17 cellular contexts compared by ENCODE assay signal in genomic region chr1:236913371-236914037, GRCh38.
A peak's percentile ranks its signal among the peaks of the same experiment; 100 is the strongest.
DNase-seq lines count a peak whose midpoint lies in the region; TF ChIP-seq lines count a peak whose summit lies in the region.
"Had no signal": no experiment of that assay in that cellular context is flagged by ENCODE, and none has a peak within 500 bp of the region (broad histone marks: within the 10 kb centered on the region; RNA-seq: fewer than 3 reads in every experiment).

No MANE protein-coding gene starts in this region.

- H3K4ac ChIP-seq in trophoblast cell (ENCODE audit: low read depth, low read length) = no peak overlapping the region

- no peak overlapping the region for H4K12ac ChIP-seq in trophoblast cell (ENCODE audit: low read depth, low read length)

- no peak overlapping the region for H3K4me3 Mint-ChIP-seq in activated T-helper 2 cell treated with anti-CD3 and anti-CD28 coated beads, Interferon-gamma antibody, Interleukin-2, Interleukin-4, amounts not matched to agents 10 μg/mL and 5 μg/mL and 100 μg/mL, durations not matched to agents 14 hours and 24 hours and 36 hours (ENCODE audit: low read depth)
- H3K4me3 Mint-ChIP-seq: type B pancreatic cell had no signal

- no peak overlapping the region for H2AFZ ChIP-seq in trophoblast cell (ENCODE audit: insufficient read depth, low read length, poor library complexity)

- no peak overlapping the region for H3K18ac ChIP-seq in trophoblast cell (ENCODE audit: low read length)

- no peak overlapping the region for H4K91ac ChIP-seq in trophoblast cell (ENCODE audit: low read depth, low read length)

- H3K9me3 Mint-ChIP-seq in activated T-helper 2 cell treated with anti-CD3 and anti-CD28 coated beads, Interferon-gamma antibody, Interleukin-2, Interleukin-4, amounts not matched to agents 10 μg/mL and 5 μg/mL and 100 μg/mL, durations not matched to agents 14 hours and 24 hours and 36 hours = peaks cover 25% of the 10 kb centered on the region

- peaks cover 7% of the 10 kb centered on the region for H3K36me3 ChIP-seq in adipocyte (ENCODE audit: control insufficient read depth, insufficient read depth, low read length, severe bottlenecking)
- H3K36me3 ChIP-seq in testis (ENCODE audit: low read depth, missing control alignments) = no peaks in the 10 kb centered on the region
- H3K36me3 ChIP-seq in trophoblast cell (ENCODE audit: control insufficient read depth in 1 of 2, insufficient read depth in 2 of 2, low read length in 2 of 2) = peaks cover 0 to 3% of the 10 kb centered on the region in 2 experiments
- H3K36me3 ChIP-seq: ovary had no signal

- H2BK12ac ChIP-seq in trophoblast cell (ENCODE audit: low read length) = no peak overlapping the region

- H2AK5ac ChIP-seq in trophoblast cell (ENCODE audit: low read length) = no peak overlapping the region

- H2BK5ac ChIP-seq in trophoblast cell (ENCODE audit: low read depth, low read length, poor library complexity) = no peak overlapping the region

- no peak overlapping the region for H3K4me2 ChIP-seq in trophoblast cell (ENCODE audit: low read length)

- no peak overlapping the region for H3K27ac Mint-ChIP-seq in activated T-helper 2 cell treated with anti-CD3 and anti-CD28 coated beads, Interferon-gamma antibody, Interleukin-2, Interleukin-4, amounts not matched to agents 10 μg/mL and 5 μg/mL and 100 μg/mL, durations not matched to agents 14 hours and 24 hours and 36 hours
- H3K27ac Mint-ChIP-seq: type B pancreatic cell had no signal

- H3K9ac ChIP-seq in adipocyte (ENCODE audit: low read length) (no peak overlapping the region), trophoblast cell (ENCODE audit: low read length) (no peak overlapping the region)

- H3K27me3 Mint-ChIP-seq in activated T-helper 2 cell treated with anti-CD3 and anti-CD28 coated beads, Interferon-gamma antibody, Interleukin-2, Interleukin-4, amounts not matched to agents 10 μg/mL and 5 μg/mL and 100 μg/mL, durations not matched to agents 14 hours and 24 hours and 36 hours (ENCODE audit: low read depth) = no peaks in the 10 kb centered on the region
- H3K27me3 Mint-ChIP-seq: type B pancreatic cell had no signal

- H3K27me3 ChIP-seq in adipocyte (replicated peaks; ENCODE audit: control insufficient read depth, insufficient read depth, low read length) = no peaks in the 10 kb centered on the region
- no peaks in the 10 kb centered on the region for H3K27me3 ChIP-seq in testis
- no peaks in the 10 kb centered on the region for H3K27me3 ChIP-seq in trophoblast cell (ENCODE audit: insufficient read depth, low read length)
- H3K27me3 ChIP-seq: ovary had no signal

- 67 to 71% methylated on average over 2 of the region's 2 CpGs for WGBS in testis, 2 donors
- WGBS in trophoblast cell (ENCODE audit: extremely low coverage, insufficient coverage, insufficient read length) = no CpG with 5 or more reads among the region's 2 CpGs

- no peak for TF ChIP-seq CTCF in testis (IDR thresholded peaks at IDR 0.05)

- peaks cover 17% of the 10 kb centered on the region for H3K9me3 ChIP-seq in adipocyte (ENCODE audit: control insufficient read depth, low read length)
- no peaks in the 10 kb centered on the region for H3K9me3 ChIP-seq in testis
- no peaks in the 10 kb centered on the region for H3K9me3 ChIP-seq in trophoblast cell (ENCODE audit: insufficient read depth, low read depth, low read length)

- H3K27ac ChIP-seq in testis (no peak overlapping the region), trophoblast cell (ENCODE audit: low read depth, low read length) (no peak overlapping the region)
- H3K27ac ChIP-seq: left ventricle myocardium inferior, ovary had no signal

- H3K4me1 ChIP-seq in adipocyte (ENCODE audit: control insufficient read depth, insufficient read depth, low read length) (no peaks in the 10 kb centered on the region), testis (no peaks in the 10 kb centered on the region), trophoblast cell (ENCODE audit: control insufficient read depth in 1 of 2, insufficient read depth in 2 of 2, low read length in 2 of 2) (no peaks in the 10 kb centered on the region)

- H3K4me1 Mint-ChIP-seq in activated T-helper 2 cell treated with anti-CD3 and anti-CD28 coated beads, Interferon-gamma antibody, Interleukin-2, Interleukin-4, amounts not matched to agents 10 μg/mL and 5 μg/mL and 100 μg/mL, durations not matched to agents 14 hours and 24 hours and 36 hours (ENCODE audit: low read depth) = peaks cover 7% of the 10 kb centered on the region

- no peak overlapping the region for H3K14ac ChIP-seq in trophoblast cell (ENCODE audit: low read length)

- no peak overlapping the region for H3K4me3 ChIP-seq in adipocyte (ENCODE audit: low read length)
- H3K4me3 ChIP-seq in testis = no peak overlapping the region
- no peak overlapping the region for H3K4me3 ChIP-seq in trophoblast cell (ENCODE audit: low read depth, low read length)
- H3K4me3 ChIP-seq: left ventricle myocardium inferior, ovary had no signal

- TF ChIP-seq POLR2A in testis (IDR thresholded peaks at IDR 0.05) = no peak

- no peak overlapping the region for H4K8ac ChIP-seq in trophoblast cell (ENCODE audit: low read depth, low read length)

- DNase-seq in EL = peak; percentile 67
- peak; percentile 65 for DNase-seq in HT1080 (ENCODE audit: low read depth)
- DNase-seq in adipocyte (ENCODE audit: low read depth) = peak; percentile 5
- peak; percentile 52 for DNase-seq in kidney glomerular epithelial cell (lab: John Stamatoyannopoulos, UW)
- DNase-seq in testis = no peak
- no peak for DNase-seq in trophoblast cell
- DNase-seq in foreskin melanocyte = no peak
- DNase-seq in activated T-helper 2 cell treated with anti-CD3 and anti-CD28 coated beads, Interferon-gamma antibody, Interleukin-2, Interleukin-4, amounts not matched to agents 10 μg/mL and 5 μg/mL and 100 μg/mL, durations not matched to agents 14 hours and 24 hours and 36 hours (ENCODE audit: low spot score) = no peak
- DNase-seq: activated CD8-positive, alpha-beta memory T cell treated with anti-CD3 and anti-CD28 coated beads for 24 hours; C1 segment of cervical spinal cord; DMS153; effector CD8-positive, alpha-beta T cell; left ventricle myocardium inferior; NCI-H1048; NCI-H526; ovary had no signal

- H3K79me1 ChIP-seq in trophoblast cell (ENCODE audit: low read length) = no peaks in the 10 kb centered on the region

- no peak overlapping the region for H3K23ac ChIP-seq in trophoblast cell (ENCODE audit: low read length)

- intact Hi-C loops in testis (cut with DNase I; ENCODE audit: low total_unique reads) = no loop called here
- intact Hi-C loops in activated T-helper 2 cell treated with anti-CD3 and anti-CD28 coated beads, Interferon-gamma antibody, Interleukin-2, Interleukin-4, amounts not matched to agents 10 μg/mL and 5 μg/mL and 100 μg/mL, durations not matched to agents 14 hours and 24 hours and 36 hours (cut with micrococcal nuclease) = loop anchor here (1.0 kb wide), 1 partner anchor 8 kb away; no protein-coding TSS in a partner anchor

- H2BK120ac ChIP-seq in trophoblast cell (ENCODE audit: insufficient read depth, low read length, poor library complexity) = no peak overlapping the region

- H3K36me3 Mint-ChIP-seq in activated T-helper 2 cell treated with anti-CD3 and anti-CD28 coated beads, Interferon-gamma antibody, Interleukin-2, Interleukin-4, amounts not matched to agents 10 μg/mL and 5 μg/mL and 100 μg/mL, durations not matched to agents 14 hours and 24 hours and 36 hours (ENCODE audit: low read depth) = peaks cover 12% of the 10 kb centered on the region
- H3K36me3 Mint-ChIP-seq: type B pancreatic cell had no signal

- H3K79me2 ChIP-seq in trophoblast cell (ENCODE audit: control insufficient read depth, insufficient read depth, low read length, poor library complexity) = no peaks in the 10 kb centered on the region

Comparison
In these comparisons a context has a peak if more than half of its experiments do, and no peak if none do; other contexts are left out.
1. DNase-seq: peak in EL (single experiment), HT1080 (single experiment), adipocyte (single experiment) and kidney glomerular epithelial cell (single experiment); none in testis (single experiment), trophoblast cell (0 of 2), foreskin melanocyte (single experiment) and activated T-helper 2 cell treated with anti-CD3 and anti-CD28 coated beads, Interferon-gamma antibody, Interleukin-2, Interleukin-4, amounts not matched to agents 10 μg/mL and 5 μg/mL and 100 μg/mL, durations not matched to agents 14 hours and 24 hours and 36 hours (single experiment).